In genomic region chr2:138207531-138207930, GRCh38 we compare ENCODE assay signal across 19 cellular contexts.
DNase-seq lines count a peak whose midpoint lies in the region; FAIRE-seq and TF ChIP-seq lines count a peak whose summit lies in the region.
"Had no signal": no experiment of that assay in that cellular context is flagged by ENCODE, and none has a peak within 500 bp of the region (broad histone marks: within the 10 kb centered on the region; RNA-seq: fewer than 3 reads in every experiment).

No MANE protein-coding gene starts in this region.

- no peak overlapping the region for H3K9ac ChIP-seq in mammary epithelial cell (ENCODE audit: insufficient read depth, low read length)
- H3K9ac ChIP-seq in keratinocyte (ENCODE audit: control insufficient read depth, extremely low read depth, insufficient read depth, low read length), result no peak overlapping the region
- H3K9ac ChIP-seq: BLaER1, GM23248 had no signal

- no peak overlapping the region for H3K27ac ChIP-seq in mammary epithelial cell (ENCODE audit: insufficient read depth, low read depth, low read length)
- no peak overlapping the region for H3K27ac ChIP-seq in breast epithelium
- no peak overlapping the region for H3K27ac ChIP-seq in keratinocyte (ENCODE audit: control insufficient read depth, insufficient read depth, low read length)
- H3K27ac ChIP-seq: 22Rv1, BLaER1, GM23248, HL-60 had no signal

- H4K20me1 ChIP-seq in mammary epithelial cell (ENCODE audit: insufficient read depth, low read length) (no peaks in the 10 kb centered on the region), keratinocyte (ENCODE audit: control insufficient read depth, extremely low read depth, insufficient read depth, low read length) (no peaks in the 10 kb centered on the region)
- H4K20me1 ChIP-seq: BLaER1 had no signal

- intact Hi-C loops in mammary epithelial cell (cut with micrococcal nuclease), result no loop called here
- intact Hi-C loops in breast epithelium (cut with DNase I; ENCODE audit: low total_unique reads), result no loop called here
- intact Hi-C loops in MCF 10A (cut with micrococcal nuclease), result no loop called here

- peaks cover 3% of the 10 kb centered on the region for H3K27me3 Mint-ChIP-seq in nephron progenitor cell (ENCODE audit: low read depth, poor library complexity)
- no peaks in the 10 kb centered on the region for H3K27me3 Mint-ChIP-seq in MCF 10A (ENCODE audit: insufficient read depth, unreplicated experiment)

- H3K4me3 Mint-ChIP-seq in nephron progenitor cell (no peak overlapping the region), MCF 10A (ENCODE audit: unreplicated experiment) (no peak overlapping the region)
- H3K4me3 Mint-ChIP-seq: CD14-positive monocyte; CD4-positive, alpha-beta memory T cell had no signal

- no peaks in the 10 kb centered on the region for H3K4me1 Mint-ChIP-seq in nephron progenitor cell
- peaks cover 6% of the 10 kb centered on the region for H3K4me1 Mint-ChIP-seq in MCF 10A (ENCODE audit: insufficient read depth, unreplicated experiment)
- H3K4me1 Mint-ChIP-seq: CD14-positive monocyte; CD4-positive, alpha-beta memory T cell had no signal

- H3K27ac Mint-ChIP-seq in nephron progenitor cell, result peak overlapping the region; percentile 30
- H3K27ac Mint-ChIP-seq in MCF 10A (ENCODE audit: low read depth, unreplicated experiment), result no peak overlapping the region
- H3K27ac Mint-ChIP-seq: CD14-positive monocyte; CD4-positive, alpha-beta memory T cell had no signal

- H3K36me3 Mint-ChIP-seq in nephron progenitor cell (ENCODE audit: low read depth) (no peaks in the 10 kb centered on the region), MCF 10A (ENCODE audit: insufficient read depth, unreplicated experiment) (peaks cover 4% of the 10 kb centered on the region)
- H3K36me3 Mint-ChIP-seq: CD14-positive monocyte; CD4-positive, alpha-beta memory T cell had no signal

- H3K4me1 ChIP-seq in mammary epithelial cell (ENCODE audit: insufficient read depth, low read length), result peaks cover 3% of the 10 kb centered on the region
- H3K4me1 ChIP-seq in breast epithelium, result no peaks in the 10 kb centered on the region
- H3K4me1 ChIP-seq in keratinocyte (ENCODE audit: control insufficient read depth, extremely low read depth, insufficient read depth, low read length), result peaks cover 23% of the 10 kb centered on the region
- H3K4me1 ChIP-seq: BLaER1 had no signal

- 100% methylated on average over 2 of the region's 2 CpGs for WGBS in mammary epithelial cell (ENCODE audit: low coverage, missing lambda C conversion rate)

- dilution Hi-C loops in mammary epithelial cell (cut with HindIII; ENCODE audit: low sequenced_read_pairs) (no loop called here), keratinocyte (cut with MboI; ENCODE audit: extremely low pct_ligation_motif_present, low sequenced_read_pairs) (no loop called here)

- POLR2A ChIA-PET in MCF 10A (lab: Yijun Ruan, JAX), result interaction anchor here (0.6 kb wide), 1 partner anchor 14 kb away, joined by 5 read pairs; no protein-coding TSS in a partner anchor

- in situ Hi-C loops in mammary epithelial cell (cut with MboI; ENCODE audit: low sequenced_read_pairs in 2 of 2), result no loop called here

- H3K9me3 Mint-ChIP-seq in nephron progenitor cell (peaks cover 3% of the 10 kb centered on the region), MCF 10A (ENCODE audit: unreplicated experiment) (no peaks in the 10 kb centered on the region)

- no peak for TF ChIP-seq POLR2A in breast epithelium (IDR thresholded peaks at IDR 0.05)

- no peaks in the 10 kb centered on the region for H3K9me1 ChIP-seq in keratinocyte (ENCODE audit: control insufficient read depth, extremely low read depth, insufficient read depth, low read length)

- no peaks in the 10 kb centered on the region for H3K27me3 ChIP-seq in mammary epithelial cell (ENCODE audit: insufficient read depth, low read length)
- no peaks in the 10 kb centered on the region for H3K27me3 ChIP-seq in breast epithelium
- H3K27me3 ChIP-seq in keratinocyte (ENCODE audit: control insufficient read depth, extremely low read depth, insufficient read depth, low read length), result no peaks in the 10 kb centered on the region
- H3K27me3 ChIP-seq: BLaER1 had no signal

- no peaks in the 10 kb centered on the region for H3K79me2 ChIP-seq in mammary epithelial cell (ENCODE audit: insufficient read depth, low read length)
- H3K79me2 ChIP-seq in keratinocyte (ENCODE audit: control insufficient read depth, insufficient read depth, low read length), result no peaks in the 10 kb centered on the region

- H3K4me3 ChIP-seq in mammary epithelial cell (replicated peaks in 1 of 3; ENCODE audit: insufficient read depth in 1 of 3, low read depth in 2 of 3, low read length in 3 of 3) (no peak overlapping the region), breast epithelium (no peak overlapping the region), keratinocyte (ENCODE audit: control insufficient read depth in 2 of 3, extremely low read depth in 1 of 3, insufficient read depth in 2 of 3, low read depth in 1 of 3, low read length in 3 of 3) (no peak overlapping the region)
- H3K4me3 ChIP-seq: BLaER1, GM23248 had no signal

- peak; percentile 32 for FAIRE-seq in keratinocyte (lab: Jason Lieb, UNC)
- FAIRE-seq: GM19239, H54 had no signal

- DNase-seq in mammary epithelial cell, result peak; percentile 17
- DNase-seq in breast epithelium (ENCODE audit: low spot score in 2 of 2), result no peak
- no peak for DNase-seq in keratinocyte (ENCODE audit: low read depth, low spot score)
- no peak for DNase-seq in nephron progenitor cell
- no peak for DNase-seq in MCF 10A (ENCODE audit: unreplicated experiment)
- no peak for DNase-seq in putamen (ENCODE audit: low spot score)
- no peak for DNase-seq in activated CD4-positive, alpha-beta T cell treated with anti-CD3 and anti-CD28 coated beads for 4 hours
- DNase-seq: CD4-positive, alpha-beta memory T cell; DMS153; DMS79; GF-D8; GM23248; HCEC 1CT had no signal

- H3K4me2 ChIP-seq in mammary epithelial cell (ENCODE audit: insufficient read depth, low read depth, low read length), result no peak overlapping the region
- no peak overlapping the region for H3K4me2 ChIP-seq in keratinocyte (ENCODE audit: control insufficient read depth, extremely low read depth, insufficient read depth, low read depth, low read length)
- H3K4me2 ChIP-seq: BLaER1 had no signal

- H3K36me3 ChIP-seq in mammary epithelial cell (ENCODE audit: insufficient read depth, low read length), result no peaks in the 10 kb centered on the region
- no peaks in the 10 kb centered on the region for H3K36me3 ChIP-seq in breast epithelium
- H3K36me3 ChIP-seq in keratinocyte (ENCODE audit: control insufficient read depth in 2 of 2, extremely low read depth in 1 of 2, insufficient read depth in 2 of 2, low read length in 2 of 2), result no peaks in the 10 kb centered on the region
- H3K36me3 ChIP-seq: BLaER1 had no signal

- BruUV-seq in mammary epithelial cell (replicated peaks; lab: Mats Ljungman, UMichigan) (no TSS peak), MCF 10A (replicated peaks; lab: Mats Ljungman, UMichigan) (no TSS peak)

- H2AFZ ChIP-seq in mammary epithelial cell (ENCODE audit: low read depth, low read length) (peak overlapping the region; percentile 43), keratinocyte (ENCODE audit: control insufficient read depth, low read length) (peak overlapping the region; percentile 27)
- H2AFZ ChIP-seq: GM23248 had no signal

- CTCF ChIA-PET in mammary epithelial cell (lab: Charles Lee; ENCODE audit: low non-redundant PET), result no interaction called here
- CTCF ChIA-PET in MCF 10A (lab: Yijun Ruan, JAX), result interaction anchor here (0.6 kb wide), 1 partner anchor 22 kb away, joined by 3 read pairs; no protein-coding TSS in a partner anchor

- H3K9me3 ChIP-seq in mammary epithelial cell (replicated peaks; ENCODE audit: insufficient read depth, low read length) (no peaks in the 10 kb centered on the region), breast epithelium (no peaks in the 10 kb centered on the region), keratinocyte (ENCODE audit: control insufficient read depth, low read depth, low read length) (no peaks in the 10 kb centered on the region)
- H3K9me3 ChIP-seq: BLaER1 had no signal

- TF ChIP-seq CTCF in mammary epithelial cell (conservative IDR thresholded peaks at IDR 0.05 in 1 of 2, IDR thresholded peaks at IDR 0.05 in 1 of 2; ENCODE audit: extremely low read depth in 1 of 2, insufficient read depth in 1 of 2, low read depth in 1 of 2, low read length in 2 of 2) (no peak), breast epithelium (IDR thresholded peaks at IDR 0.05) (no peak), keratinocyte (optimal IDR thresholded peaks at IDR 0.05 in 1 of 3, IDR thresholded peaks at IDR 0.05 in 1 of 3, conservative IDR thresholded peaks at IDR 0.05 in 1 of 3; ENCODE audit: extremely low read depth in 1 of 3, insufficient read depth in 2 of 3, low read length in 3 of 3) (no peak), nephron progenitor cell (IDR thresholded peaks at IDR 0.05) (no peak), MCF 10A (IDR thresholded peaks at IDR 0.05; ENCODE audit: unreplicated experiment) (no peak)
